8 cellular contexts compared by ENCODE assay signal in genomic region chr22:35399678-35400334, GRCh38. TPM values are rescaled to one million over a fixed set of nuclear protein-coding genes. Genes with fewer than 3 reads are reported as not detected.
DNase-seq lines count a peak whose midpoint lies in the region; ATAC-seq and TF ChIP-seq lines count a peak whose summit lies in the region.

Gene MCM5 (plus strand): TSS chr22:35400140. CDS start chr22:35400439, 299 bp downstream.

- no peaks in the 10 kb centered on the region for H3K9me3 Mint-ChIP-seq in WTC11
- no peaks in the 10 kb centered on the region for H3K9me3 Mint-ChIP-seq in immature natural killer cell

- peak; percentile 96 for DNase-seq in ACHN
- peak; percentile 92 for DNase-seq in NCI-H2227 treated with DMSO at 0.1 percent for 48 hours (lab: John Stamatoyannopoulos, UW)
- peak; percentile 97 for DNase-seq in WTC11 (ENCODE audit: low spot score)
- DNase-seq in caudate nucleus (lab: John Stamatoyannopoulos, UW): peak; percentile 53 to 98 (median 94)
- DNase-seq in immature natural killer cell: peak; percentile 96 to 97 (median 97)
- DNase-seq in smooth muscle cell of the brain vasculature (ENCODE audit: low read depth, low spot score): peak; percentile 90

- POLR2A ChIA-PET in WTC11 (lab: Charles Lee): interaction anchor here (0.6 to 1.2 kb wide), 3 partner anchors 18 to 47 kb away, joined by 3 to 4 read pairs (median 3); no protein-coding TSS in a partner anchor

- ATAC-seq in GM18873 (IDR thresholded peaks at IDR 0.05; ENCODE audit: low FRiP score, unreplicated experiment): peak; percentile 91
- ATAC-seq in HG03139 (IDR thresholded peaks at IDR 0.05; ENCODE audit: unreplicated experiment): peak; percentile 78
- ATAC-seq in WTC11: peak; percentile 94

- H3K27ac ChIP-seq in caudate nucleus (ENCODE audit: low read depth, low read length): peak within 1 kb of the TSS; percentile 52

- H3K27me3 Mint-ChIP-seq in WTC11 (ENCODE audit: low read depth): no peaks in the 10 kb centered on the region
- peaks cover 6 to 12% (median 7%) of the 10 kb centered on the region in 3 donors for H3K27me3 Mint-ChIP-seq in immature natural killer cell (ENCODE audit: low read depth in 3 of 3)

- CTCF ChIA-PET in WTC11 (lab: Charles Lee): interaction anchor here (0.5 to 1.3 kb wide), 3 partner anchors 18 to 49 kb away, joined by 3 to 9 read pairs (median 5); no protein-coding TSS in a partner anchor

- H3K4me1 Mint-ChIP-seq in WTC11 (peaks cover 42% of the 10 kb centered on the region), immature natural killer cell (peaks cover 22 to 30% of the 10 kb centered on the region in 2 donors)

- H3K36me3 Mint-ChIP-seq in WTC11 (peaks cover 36% of the 10 kb centered on the region), immature natural killer cell (peaks cover 4 to 25% (median 4%) of the 10 kb centered on the region in 3 donors)

- H3K27ac Mint-ChIP-seq in WTC11: peak within 1 kb of the TSS; percentile 98
- peak within 1 kb of the TSS; percentile 82 to 97 (median 92) for H3K27ac Mint-ChIP-seq in immature natural killer cell

- TF ChIP-seq CTCF in WTC11 (IDR thresholded peaks at IDR 0.05): no peak

- in situ Hi-C loops in ACHN (cut with HindIII; ENCODE audit: low pct_ligation_motif_present, low pct_unique_long_range_greater_than_20kb, low sequenced_read_pairs): no loop called here

- H3K4me3 Mint-ChIP-seq in WTC11 (peak within 1 kb of the TSS; percentile 96), immature natural killer cell (peak within 1 kb of the TSS; percentile 98 to 99 (median 99))

TF ChIP-seq in WTC11, 78 proteins besides CTCF, POLR2A, EP300 and RAD21 (continues in another document):
- TF ChIP-seq ZNF512 (CRISPR knock-in tag; IDR thresholded peaks at IDR 0.05; ENCODE audit: borderline replicate concordance) (no peak), STAT6 (CRISPR knock-in tag; conservative IDR thresholded peaks at IDR 0.05; ENCODE audit: low read depth) (no peak), NFE2L1 (CRISPR knock-in tag; IDR thresholded peaks at IDR 0.05) (no peak; the same call in 1 of the 2 replicates), ZNF425 (CRISPR knock-in tag; conservative IDR thresholded peaks at IDR 0.05) (no peak), ZNF671 (CRISPR knock-in tag; IDR thresholded peaks at IDR 0.05) (no peak), USF2 (CRISPR knock-in tag; IDR thresholded peaks at IDR 0.05) (peak; percentile 56; the same call in 1 of the 2 replicates), ZMAT4 (CRISPR knock-in tag; IDR thresholded peaks at IDR 0.05) (no peak), ZNF232 (CRISPR knock-in tag; IDR thresholded peaks at IDR 0.05) (0 out of 2 replicates have a peak, but pooled peaks have one; percentile 88), ZNF263 (CRISPR knock-in tag; IDR thresholded peaks at IDR 0.05; ENCODE audit: low read depth) (no peak), KAT7 (CRISPR knock-in tag; IDR thresholded peaks at IDR 0.05; ENCODE audit: borderline replicate concordance) (no peak), NFYB (CRISPR knock-in tag; conservative IDR thresholded peaks at IDR 0.05; ENCODE audit: low read depth) (peak; percentile 97), PRRX2 (CRISPR knock-in tag; IDR thresholded peaks at IDR 0.05) (no peak), SMAD3 (CRISPR knock-in tag; IDR thresholded peaks at IDR 0.05; ENCODE audit: borderline replicate concordance) (peak; percentile 86; the same call in 1 of the 2 replicates), E2F4 (CRISPR knock-in tag; IDR thresholded peaks at IDR 0.05; ENCODE audit: borderline replicate concordance, low read depth) (peak; percentile 95), GABPB1 (CRISPR knock-in tag; IDR thresholded peaks at IDR 0.05) (peak; percentile 62; the same call in 1 of the 2 replicates)

RNA-seq across cellular contexts. Expression of gene MCM5, which starts in this region (rescaled TPM):
- total RNA-seq in WTC11 (2021): 229 to 261 TPM (median 229 TPM) in 3 replicates
- 10 to 100 TPM; 39.0 to 65.3 (median 45.7) TPM for polyA plus RNA-seq in immature natural killer cell

Comparison
In these comparisons a context has a peak if more than half of its experiments do, and no peak if none do; other contexts are left out.
1. Peak in every context shown above with its lines: DNase-seq, ATAC-seq and H3K27ac ChIP-seq.